ENCODE assay signal across 1 cellular context in the genomic region with DNA sequence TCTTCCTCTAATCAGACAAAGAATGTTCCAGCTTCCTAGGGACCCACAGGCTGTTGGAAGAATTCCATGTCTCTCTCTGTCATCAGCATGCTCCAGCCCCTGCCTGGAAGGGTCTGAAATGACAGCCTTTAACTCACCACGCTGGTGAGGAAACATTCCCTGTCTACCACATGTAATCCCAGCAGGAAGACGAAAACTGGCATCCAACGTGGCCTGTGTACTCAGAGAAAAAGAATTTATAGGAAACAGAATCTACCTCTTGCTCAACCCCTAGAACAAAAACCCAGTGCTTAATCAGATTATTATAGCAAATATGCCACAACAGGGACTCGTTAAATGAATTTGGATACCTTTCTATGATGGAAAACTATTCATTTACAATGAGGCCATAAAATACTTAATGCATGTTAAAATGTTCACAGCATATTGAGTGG.
A peak's percentile ranks its signal among the peaks of the same experiment; 100 is the strongest.
TF ChIP-seq lines count a peak whose summit lies in the region.

No MANE protein-coding gene starts in this region.

TF ChIP-seq in SK-N-SH, 30 proteins besides CTCF, POLR2A, EP300 and RAD21 (continued from another document):
- no peak for TF ChIP-seq ZBTB33 (IDR thresholded peaks at IDR 0.05; ENCODE audit: borderline replicate concordance, low read depth)
- TF ChIP-seq SMC3 (IDR thresholded peaks at IDR 0.05; ENCODE audit: low read depth, low read length): no peak
- TF ChIP-seq GATA2 (CRISPR knock-in tag; IDR thresholded peaks at IDR 0.05): no peak
- TF ChIP-seq CHD2 (IDR thresholded peaks at IDR 0.05; ENCODE audit: low read length, partially characterized antibody): no peak
- TF ChIP-seq, protein P1, sequence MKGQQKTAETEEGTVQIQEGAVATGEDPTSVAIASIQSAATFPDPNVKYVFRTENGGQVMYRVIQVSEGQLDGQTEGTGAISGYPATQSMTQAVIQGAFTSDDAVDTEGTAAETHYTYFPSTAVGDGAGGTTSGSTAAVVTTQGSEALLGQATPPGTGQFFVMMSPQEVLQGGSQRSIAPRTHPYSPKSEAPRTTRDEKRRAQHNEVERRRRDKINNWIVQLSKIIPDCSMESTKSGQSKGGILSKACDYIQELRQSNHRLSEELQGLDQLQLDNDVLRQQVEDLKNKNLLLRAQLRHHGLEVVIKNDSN (IDR thresholded peaks at IDR 0.05; ENCODE audit: borderline replicate concordance, low read depth): no peak
- TF ChIP-seq FOXJ3 (CRISPR knock-in tag; IDR thresholded peaks at IDR 0.05): no peak
- no peak for TF ChIP-seq GABPA (IDR thresholded peaks at IDR 0.05; ENCODE audit: low read depth)
- peak; percentile 28; the same call in 1 of the 2 replicates for TF ChIP-seq FOSL2 (IDR thresholded peaks at IDR 0.05; ENCODE audit: borderline replicate concordance, low read depth)
- TF ChIP-seq ELF1 (IDR thresholded peaks at IDR 0.05): no peak
- TF ChIP-seq, protein P2, sequence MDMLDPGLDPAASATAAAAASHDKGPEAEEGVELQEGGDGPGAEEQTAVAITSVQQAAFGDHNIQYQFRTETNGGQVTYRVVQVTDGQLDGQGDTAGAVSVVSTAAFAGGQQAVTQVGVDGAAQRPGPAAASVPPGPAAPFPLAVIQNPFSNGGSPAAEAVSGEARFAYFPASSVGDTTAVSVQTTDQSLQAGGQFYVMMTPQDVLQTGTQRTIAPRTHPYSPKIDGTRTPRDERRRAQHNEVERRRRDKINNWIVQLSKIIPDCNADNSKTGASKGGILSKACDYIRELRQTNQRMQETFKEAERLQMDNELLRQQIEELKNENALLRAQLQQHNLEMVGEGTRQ (IDR thresholded peaks at IDR 0.05; ENCODE audit: borderline replicate concordance, low read depth, low read length): no peak
- no peak for TF ChIP-seq MXI1 (IDR thresholded peaks at IDR 0.05; ENCODE audit: low read depth, low read length)
- TF ChIP-seq MEF2A (IDR thresholded peaks at IDR 0.05; ENCODE audit: borderline replicate concordance, low read depth): no peak
- no peak for TF ChIP-seq RCOR1 (IDR thresholded peaks at IDR 0.05; ENCODE audit: low read length)
- TF ChIP-seq YY1 (IDR thresholded peaks at IDR 0.05; ENCODE audit: low read depth): no peak
- TF ChIP-seq TAF1 (IDR thresholded peaks at IDR 0.05; ENCODE audit: borderline replicate concordance, low read depth, low read length): no peak
- TF ChIP-seq, protein P3, sequence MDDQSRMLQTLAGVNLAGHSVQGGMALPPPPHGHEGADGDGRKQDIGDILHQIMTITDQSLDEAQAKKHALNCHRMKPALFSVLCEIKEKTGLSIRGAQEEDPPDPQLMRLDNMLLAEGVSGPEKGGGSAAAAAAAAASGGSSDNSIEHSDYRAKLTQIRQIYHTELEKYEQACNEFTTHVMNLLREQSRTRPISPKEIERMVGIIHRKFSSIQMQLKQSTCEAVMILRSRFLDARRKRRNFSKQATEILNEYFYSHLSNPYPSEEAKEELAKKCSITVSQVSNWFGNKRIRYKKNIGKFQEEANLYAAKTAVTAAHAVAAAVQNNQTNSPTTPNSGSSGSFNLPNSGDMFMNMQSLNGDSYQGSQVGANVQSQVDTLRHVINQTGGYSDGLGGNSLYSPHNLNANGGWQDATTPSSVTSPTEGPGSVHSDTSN (IDR thresholded peaks at IDR 0.05): peak; percentile 73
- TF ChIP-seq FOXM1 (IDR thresholded peaks at IDR 0.05; ENCODE audit: low read depth): no peak
- no peak; the same call in 1 of the 2 replicates for TF ChIP-seq JUND (IDR thresholded peaks at IDR 0.05)
- no peak for TF ChIP-seq NRF1 (IDR thresholded peaks at IDR 0.05; ENCODE audit: low read depth, low read length)
- TF ChIP-seq TCF12 (IDR thresholded peaks at IDR 0.05): peak; percentile 59; the same call in 1 of the 2 replicates
- TF ChIP-seq, protein P4, sequence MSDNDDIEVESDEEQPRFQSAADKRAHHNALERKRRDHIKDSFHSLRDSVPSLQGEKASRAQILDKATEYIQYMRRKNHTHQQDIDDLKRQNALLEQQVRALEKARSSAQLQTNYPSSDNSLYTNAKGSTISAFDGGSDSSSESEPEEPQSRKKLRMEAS (IDR thresholded peaks at IDR 0.05; ENCODE audit: low read depth): peak; percentile 64
- no peak for TF ChIP-seq RXRA (IDR thresholded peaks at IDR 0.05; ENCODE audit: borderline replicate concordance, low read depth)
- no peak for TF ChIP-seq POLR2AphosphoS5 (IDR thresholded peaks at IDR 0.05; ENCODE audit: low read depth, low read length)
- TF ChIP-seq SIN3A (IDR thresholded peaks at IDR 0.05; ENCODE audit: borderline replicate concordance, low read depth, low read length): peak; percentile 41; the same call in 1 of the 2 replicates
- TF ChIP-seq, protein P5, sequence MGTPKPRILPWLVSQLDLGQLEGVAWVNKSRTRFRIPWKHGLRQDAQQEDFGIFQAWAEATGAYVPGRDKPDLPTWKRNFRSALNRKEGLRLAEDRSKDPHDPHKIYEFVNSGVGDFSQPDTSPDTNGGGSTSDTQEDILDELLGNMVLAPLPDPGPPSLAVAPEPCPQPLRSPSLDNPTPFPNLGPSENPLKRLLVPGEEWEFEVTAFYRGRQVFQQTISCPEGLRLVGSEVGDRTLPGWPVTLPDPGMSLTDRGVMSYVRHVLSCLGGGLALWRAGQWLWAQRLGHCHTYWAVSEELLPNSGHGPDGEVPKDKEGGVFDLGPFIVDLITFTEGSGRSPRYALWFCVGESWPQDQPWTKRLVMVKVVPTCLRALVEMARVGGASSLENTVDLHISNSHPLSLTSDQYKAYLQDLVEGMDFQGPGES (IDR thresholded peaks at IDR 0.05; ENCODE audit: low read depth, low read length): no peak
- peak; percentile 41 for TF ChIP-seq NFIC (IDR thresholded peaks at IDR 0.05; ENCODE audit: borderline replicate concordance)
TF ChIP-seq in SK-N-SH: peak in this region for 8.
